12 cellular contexts compared by ENCODE assay signal in the genomic region with DNA sequence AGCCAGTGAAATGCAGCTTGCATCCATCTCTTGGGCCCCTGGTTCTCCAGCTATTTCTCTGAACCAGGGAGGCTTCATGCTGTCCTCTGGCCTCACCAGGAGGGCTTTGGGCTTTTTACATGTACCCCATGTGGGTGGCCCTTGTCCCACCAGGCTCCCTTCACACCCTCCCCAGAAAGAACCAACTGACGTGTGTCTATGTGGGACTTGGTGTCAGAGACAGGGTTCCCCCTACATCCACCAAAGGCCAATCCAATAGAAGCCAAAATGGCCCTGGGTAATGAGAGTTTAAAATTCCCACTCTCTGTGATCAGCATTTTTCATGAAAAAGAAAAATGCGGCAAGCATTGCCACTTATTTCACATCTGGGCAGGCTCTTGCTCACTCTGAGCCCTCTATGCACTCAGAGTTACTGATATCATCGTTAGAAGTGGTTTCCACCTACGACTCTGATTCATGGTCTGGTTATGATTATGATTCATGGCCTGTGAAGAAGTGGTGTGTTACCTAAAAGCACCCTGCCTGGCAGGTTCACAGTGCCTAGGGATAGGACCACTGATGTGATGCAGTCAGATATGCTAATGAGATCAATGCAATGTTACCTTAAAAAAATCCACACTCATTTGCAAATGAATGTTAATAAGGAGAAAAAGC.
DNase-seq lines count a peak whose midpoint lies in the region; ATAC-seq and TF ChIP-seq lines count a peak whose summit lies in the region.
"Had no signal": no experiment of that assay in that cellular context is flagged by ENCODE, and none has a peak within 500 bp of the region (broad histone marks: within the 10 kb centered on the region; RNA-seq: fewer than 3 reads in every experiment).

No MANE protein-coding gene starts in this region.

- CTCF ChIA-PET in HEK293T (lab: Yijun Ruan, JAX), result no interaction called here

- POLR2A ChIA-PET in HEK293T (lab: Yijun Ruan, JAX), result no interaction called here

- DNase-seq in AG08396 (ENCODE audit: low spot score) (peak; percentile 14), HPDE6-E6E7 (ENCODE audit: extremely low spot score) (peak; percentile 77), putamen (ENCODE audit: low spot score) (peak; percentile 25), HEK293T (ENCODE audit: extremely low spot score) (no peak), NK-92 (lab: John Stamatoyannopoulos, UW; ENCODE audit: unreplicated experiment) (no peak), GM19240 (ENCODE audit: insufficient read length, low spot score) (no peak)
- DNase-seq in activated naive CD4-positive, alpha-beta T cell treated with anti-CD3 and anti-CD28 coated beads, Interleukin-2, amount 50 U/mL, for 16 hours, result peak; percentile 43
- DNase-seq: CD4-positive, alpha-beta T cell; left ventricle myocardium inferior; NCI-H1092 treated with DMSO at 0.1 percent for 48 hours had no signal

- ATAC-seq in HG03039 (IDR thresholded peaks at IDR 0.05; ENCODE audit: unreplicated experiment), result no peak
- ATAC-seq: sciatic nerve had no signal

TF ChIP-seq in HEK293T, 16 proteins besides CTCF, POLR2A, EP300 and RAD21:
- TF ChIP-seq FOXA1 (IDR thresholded peaks at IDR 0.05), result no peak
- TF ChIP-seq, protein P1, sequence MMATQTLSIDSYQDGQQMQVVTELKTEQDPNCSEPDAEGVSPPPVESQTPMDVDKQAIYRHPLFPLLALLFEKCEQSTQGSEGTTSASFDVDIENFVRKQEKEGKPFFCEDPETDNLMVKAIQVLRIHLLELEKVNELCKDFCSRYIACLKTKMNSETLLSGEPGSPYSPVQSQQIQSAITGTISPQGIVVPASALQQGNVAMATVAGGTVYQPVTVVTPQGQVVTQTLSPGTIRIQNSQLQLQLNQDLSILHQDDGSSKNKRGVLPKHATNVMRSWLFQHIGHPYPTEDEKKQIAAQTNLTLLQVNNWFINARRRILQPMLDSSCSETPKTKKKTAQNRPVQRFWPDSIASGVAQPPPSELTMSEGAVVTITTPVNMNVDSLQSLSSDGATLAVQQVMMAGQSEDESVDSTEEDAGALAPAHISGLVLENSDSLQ (IDR thresholded peaks at IDR 0.05), result no peak
- no peak for TF ChIP-seq BHLHE40 (IDR thresholded peaks at IDR 0.05; ENCODE audit: borderline replicate concordance)
- TF ChIP-seq SUZ12 (IDR thresholded peaks at IDR 0.05), result no peak
- TF ChIP-seq NFRKB (IDR thresholded peaks at IDR 0.05), result no peak
- no peak for TF ChIP-seq SP1 (IDR thresholded peaks at IDR 0.05)
- no peak for TF ChIP-seq ELF4 (IDR thresholded peaks at IDR 0.05)
- no peak for TF ChIP-seq LEF1 (IDR thresholded peaks at IDR 0.05; ENCODE audit: borderline replicate concordance)
- no peak for TF ChIP-seq FOXK2 (IDR thresholded peaks at IDR 0.05)
- TF ChIP-seq FOXM1 (IDR thresholded peaks at IDR 0.05; ENCODE audit: borderline replicate concordance), result no peak
TF ChIP-seq in HEK293T: peak in this region for 0.

Comparison
In these comparisons a context has a peak if more than half of its experiments do, and no peak if none do; other contexts are left out.
1. DNase-seq: peak in AG08396 (single experiment), HPDE6-E6E7 (single experiment), activated naive CD4-positive, alpha-beta T cell treated with anti-CD3 and anti-CD28 coated beads, Interleukin-2, amount 50 U/mL, for 16 hours (single experiment) and putamen (single experiment); none in HEK293T (single experiment), NK-92 (single experiment) and GM19240 (single experiment).